In genomic region chr2:175687465-175687864, GRCh38 we compare ENCODE assay signal across 19 cellular contexts.
"Had no signal": no experiment of that assay in that cellular context is flagged by ENCODE, and none has a peak within 500 bp of the region (broad histone marks: within the 10 kb centered on the region; RNA-seq: fewer than 3 reads in every experiment).

No MANE protein-coding gene starts in this region.

- H3K4me3 ChIP-seq: gastroesophageal sphincter, sigmoid colon had no signal

- H3K9me3 ChIP-seq: gastroesophageal sphincter, sigmoid colon had no signal

- ATAC-seq: activated CD4-positive, CD25-positive, alpha-beta regulatory T cell treated with anti-CD3 and anti-CD28 coated beads, Interleukin-2, amount 50 U/mL, for 24 hours; activated CD8-positive, alpha-beta memory T cell treated with anti-CD3 and anti-CD28 coated beads, Interleukin-2, amount 10 ng/mL, durations not matched to agents 7 days and 5 days; effector memory CD8-positive, alpha-beta T cell; gastroesophageal sphincter; left ventricle myocardium superior; natural killer cell treated with Interleukin-12 subunit alpha and Interleukin-12 subunit beta and Interleukin-15 and Interleukin-18, amount 100 ng/mL, for 72 hours had no signal

- H3K27ac Mint-ChIP-seq: activated CD8-positive, alpha-beta memory T cell treated with anti-CD3 and anti-CD28 coated beads, Interleukin-2, amount 10 ng/mL, durations not matched to agents 7 days and 5 days; activated naive CD8-positive, alpha-beta T cell; activated T-cell treated with anti-CD3 and anti-CD28 coated beads, Interleukin-2, amount 50 U/mL, for 24 hours; dendritic cell treated with granulocyte-macrophage colony-stimulating factor and Interleukin-4, amounts not matched to agents 40 ng/mL and 50 ng/mL, for 4 days; effector memory CD8-positive, alpha-beta T cell; natural killer cell treated with Interleukin-12 subunit alpha and Interleukin-12 subunit beta and Interleukin-15 and Interleukin-18, amount 100 ng/mL, for 72 hours; type B pancreatic cell had no signal

- DNase-seq: activated CD8-positive, alpha-beta memory T cell treated with anti-CD3 and anti-CD28 coated beads, Interleukin-2, amount 10 ng/mL, durations not matched to agents 7 days and 5 days; activated effector memory CD4-positive, alpha-beta T cell treated with Interleukin-2 at 50 U/mL for 16 hours; activated T-cell treated with anti-CD3 and anti-CD28 coated beads, Interleukin-2, amount 50 U/mL, for 24 hours; amygdala; brain microvascular endothelial cell; effector memory CD8-positive, alpha-beta T cell; kidney; left ventricle myocardium superior; mesenchymal stem cell; sigmoid colon; stimulated activated naive CD4-positive, alpha-beta T cell; substantia nigra had no signal

- H3K4me1 ChIP-seq: gastroesophageal sphincter had no signal

- H3K27me3 ChIP-seq: brain microvascular endothelial cell, sigmoid colon had no signal

- H3K27ac ChIP-seq: brain microvascular endothelial cell, epithelial cell of prostate, gastroesophageal sphincter, sigmoid colon had no signal

- H3K36me3 ChIP-seq: brain microvascular endothelial cell, gastroesophageal sphincter, sigmoid colon had no signal

- H3K36me3 Mint-ChIP-seq: activated CD8-positive, alpha-beta memory T cell treated with anti-CD3 and anti-CD28 coated beads, Interleukin-2, amount 10 ng/mL, durations not matched to agents 7 days and 5 days; activated naive CD8-positive, alpha-beta T cell; natural killer cell treated with Interleukin-12 subunit alpha and Interleukin-12 subunit beta and Interleukin-15 and Interleukin-18, amount 100 ng/mL, for 72 hours; type B pancreatic cell had no signal

- H3K4me1 Mint-ChIP-seq: activated CD8-positive, alpha-beta memory T cell treated with anti-CD3 and anti-CD28 coated beads, Interleukin-2, amount 10 ng/mL, durations not matched to agents 7 days and 5 days had no signal

- H3K4me3 Mint-ChIP-seq: activated CD8-positive, alpha-beta memory T cell treated with anti-CD3 and anti-CD28 coated beads, Interleukin-2, amount 10 ng/mL, durations not matched to agents 7 days and 5 days; activated naive CD8-positive, alpha-beta T cell; activated T-cell treated with anti-CD3 and anti-CD28 coated beads, Interleukin-2, amount 50 U/mL, for 24 hours; dendritic cell treated with granulocyte-macrophage colony-stimulating factor and Interleukin-4, amounts not matched to agents 40 ng/mL and 50 ng/mL, for 4 days; effector memory CD8-positive, alpha-beta T cell; natural killer cell treated with Interleukin-12 subunit alpha and Interleukin-12 subunit beta and Interleukin-15 and Interleukin-18, amount 100 ng/mL, for 72 hours; type B pancreatic cell had no signal

- H3K9me3 Mint-ChIP-seq: activated T-cell treated with anti-CD3 and anti-CD28 coated beads, Interleukin-2, amount 50 U/mL, for 24 hours; dendritic cell treated with granulocyte-macrophage colony-stimulating factor and Interleukin-4, amounts not matched to agents 40 ng/mL and 50 ng/mL, for 4 days; effector memory CD8-positive, alpha-beta T cell; natural killer cell treated with Interleukin-12 subunit alpha and Interleukin-12 subunit beta and Interleukin-15 and Interleukin-18, amount 100 ng/mL, for 72 hours; type B pancreatic cell had no signal
